ENCODE assay signal across 8 cellular contexts in the genomic region with DNA sequence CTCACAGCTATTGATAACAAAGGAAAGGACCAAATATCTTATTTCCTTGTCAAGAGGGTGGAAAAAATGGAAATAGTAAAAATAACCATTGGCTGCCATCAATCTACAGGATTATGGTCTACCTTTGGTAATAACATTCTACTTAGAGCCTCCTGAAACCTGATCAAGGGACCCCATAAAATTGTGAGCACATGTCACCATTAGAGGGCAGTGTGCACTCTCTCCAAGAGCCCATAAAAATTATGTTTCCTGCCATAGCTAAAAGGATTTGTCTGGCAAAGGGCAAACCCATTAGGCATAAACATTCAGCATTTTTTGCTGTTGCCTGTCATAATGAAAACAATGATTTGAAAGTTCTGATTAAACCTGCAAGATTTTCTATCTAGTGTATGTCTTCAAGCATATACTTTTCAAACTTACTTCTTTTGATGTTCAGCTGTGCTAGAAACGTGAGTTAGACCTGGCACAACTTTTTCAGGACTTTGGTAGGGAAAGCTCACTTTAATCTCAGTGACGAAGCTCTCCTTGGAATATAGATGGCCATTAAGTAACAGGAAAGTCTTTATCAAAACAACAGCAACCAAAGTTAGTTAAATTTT.
DNase-seq lines count a peak whose midpoint lies in the region; ATAC-seq and TF ChIP-seq lines count a peak whose summit lies in the region.

No MANE protein-coding gene starts in this region.

- H3K79me2 ChIP-seq in KMS-11 (ENCODE audit: insufficient read depth, low read depth) (no peaks in the 10 kb centered on the region), OCI-LY7 (ENCODE audit: insufficient read depth, low read depth, low read length) (no peaks in the 10 kb centered on the region)

- H3K27ac Mint-ChIP-seq in activated naive CD4-positive, alpha-beta T cell treated with anti-CD3 and anti-CD28 coated beads for 36 hours: no peak overlapping the region
- H3K27ac Mint-ChIP-seq in glutamatergic neuron (ENCODE audit: unreplicated experiment): no peak overlapping the region

- no peak overlapping the region for H2AFZ ChIP-seq in KMS-11 (ENCODE audit: low read depth)
- H2AFZ ChIP-seq in OCI-LY7 (ENCODE audit: low read length): no peak overlapping the region

- H3K27me3 ChIP-seq in GM06990 (replicated peaks; ENCODE audit: control insufficient read depth, insufficient read depth, low read length): no peaks in the 10 kb centered on the region
- no peaks in the 10 kb centered on the region for H3K27me3 ChIP-seq in KMS-11 (ENCODE audit: insufficient read depth, low read depth)

- H3K4me1 ChIP-seq in KMS-11 (ENCODE audit: low read depth, poor library complexity, severe bottlenecking): no peaks in the 10 kb centered on the region
- no peaks in the 10 kb centered on the region for H3K4me1 ChIP-seq in OCI-LY7 (ENCODE audit: insufficient read depth, low read length, poor library complexity, severe bottlenecking)

- CTCF ChIA-PET in OCI-LY7 (lab: Charles Lee; ENCODE audit: unreplicated experiment): no interaction called here
- CTCF ChIA-PET in activated naive CD4-positive, alpha-beta T cell treated with anti-CD3 and anti-CD28 coated beads for 36 hours (lab: Charles Lee): interaction anchor here (0.7 to 2.4 kb wide), 34 partner anchors 9 to 1238 kb away, joined by 3 to 20 read pairs (median 4); no protein-coding TSS in a partner anchor

- peaks cover 3% of the 10 kb centered on the region for H3K9me3 Mint-ChIP-seq in activated naive CD4-positive, alpha-beta T cell treated with anti-CD3 and anti-CD28 coated beads for 36 hours
- peaks cover 2% of the 10 kb centered on the region for H3K9me3 Mint-ChIP-seq in glutamatergic neuron (ENCODE audit: unreplicated experiment)

- H3K4me2 ChIP-seq in KMS-11 (no peak overlapping the region), OCI-LY7 (ENCODE audit: low read length) (no peak overlapping the region)

- no peaks in the 10 kb centered on the region for H3K27me3 Mint-ChIP-seq in activated naive CD4-positive, alpha-beta T cell treated with anti-CD3 and anti-CD28 coated beads for 36 hours (ENCODE audit: low read depth)
- peaks cover 2% of the 10 kb centered on the region for H3K27me3 Mint-ChIP-seq in glutamatergic neuron (ENCODE audit: unreplicated experiment)

- no peak overlapping the region for H3K9ac ChIP-seq in KMS-11

- no peak overlapping the region for H3K27ac ChIP-seq in KMS-11
- H3K27ac ChIP-seq in OCI-LY7 (ENCODE audit: low read depth, low read length, poor library complexity, severe bottlenecking): no peak overlapping the region

- TF ChIP-seq CTCF in GM06990 (IDR thresholded peaks at IDR 0.05; ENCODE audit: insufficient read depth, low read length, poor library complexity, severe bottlenecking) (peak; percentile 79), KMS-11 (conservative IDR thresholded peaks at IDR 0.05; ENCODE audit: low read depth, low read length) (peak; percentile 85), OCI-LY7 (conservative IDR thresholded peaks at IDR 0.05; ENCODE audit: low read length) (peak; percentile 92), glutamatergic neuron (IDR thresholded peaks at IDR 0.05; ENCODE audit: partially characterized antibody, unreplicated experiment) (peak; percentile 74)

- ATAC-seq in GM21390 (IDR thresholded peaks at IDR 0.05; ENCODE audit: unreplicated experiment) (no peak), HG03045 (IDR thresholded peaks at IDR 0.05; ENCODE audit: unreplicated experiment) (no peak)

- H4K20me1 ChIP-seq in KMS-11 (ENCODE audit: insufficient read depth) (no peaks in the 10 kb centered on the region), OCI-LY7 (ENCODE audit: insufficient read depth, low read length) (no peaks in the 10 kb centered on the region)

- no peak overlapping the region for H3K4me3 Mint-ChIP-seq in activated naive CD4-positive, alpha-beta T cell treated with anti-CD3 and anti-CD28 coated beads for 36 hours
- no peak overlapping the region for H3K4me3 Mint-ChIP-seq in glutamatergic neuron (ENCODE audit: unreplicated experiment)

- no peak overlapping the region for H3K4me3 ChIP-seq in GM06990 (replicated peaks; ENCODE audit: low read depth, low read length)
- no peak overlapping the region for H3K4me3 ChIP-seq in KMS-11 (IDR thresholded peaks at IDR 0.05; ENCODE audit: insufficient read depth, low read depth, low read length)
- H3K4me3 ChIP-seq in OCI-LY7 (ENCODE audit: low read depth, low read length, poor library complexity, severe bottlenecking): no peak overlapping the region

- no peaks in the 10 kb centered on the region for H3K9me2 ChIP-seq in OCI-LY7 (ENCODE audit: insufficient read depth, low read length)

- H3K4me1 Mint-ChIP-seq in activated naive CD4-positive, alpha-beta T cell treated with anti-CD3 and anti-CD28 coated beads for 36 hours (ENCODE audit: low read depth): peaks cover 28% of the 10 kb centered on the region
- peaks cover 42% of the 10 kb centered on the region for H3K4me1 Mint-ChIP-seq in glutamatergic neuron (ENCODE audit: low read depth, unreplicated experiment)

- H3K9me3 ChIP-seq in OCI-LY7 (ENCODE audit: low read length): no peaks in the 10 kb centered on the region

- intact Hi-C loops in OCI-LY7 (cut with micrococcal nuclease; ENCODE audit: unreplicated experiment): loop anchor here (2.0 to 5.0 kb wide), 2 partner anchors 65 to 905 kb away; no protein-coding TSS in a partner anchor
- intact Hi-C loops in activated naive CD4-positive, alpha-beta T cell treated with anti-CD3 and anti-CD28 coated beads for 36 hours (cut with micrococcal nuclease): loop anchor here (1.0 to 10.0 kb wide), 11 partner anchors 51 to 1630 kb away; a partner anchor contains a TSS

- POLR2A ChIA-PET in OCI-LY7 (lab: Charles Lee): interaction anchor here (0.6 to 0.8 kb wide), 2 partner anchors 17 to 1128 kb away, joined by 3 read pairs; no protein-coding TSS in a partner anchor

- DNase-seq in GM06990 (ENCODE audit: extremely low read depth, insufficient read length): no peak
- peak; percentile 69 for DNase-seq in OCI-LY7 (ENCODE audit: low spot score)
- peak; percentile 79 for DNase-seq in activated naive CD4-positive, alpha-beta T cell treated with anti-CD3 and anti-CD28 coated beads for 36 hours
- DNase-seq in glutamatergic neuron: peak; percentile 31
- peak; percentile 18 for DNase-seq in putamen (ENCODE audit: low spot score)

- BruUV-seq in OCI-LY7 (replicated peaks; lab: Mats Ljungman, UMichigan): no TSS peak

- H3K36me3 ChIP-seq in GM06990 (ENCODE audit: control insufficient read depth, insufficient read depth, low read length) (no peaks in the 10 kb centered on the region), KMS-11 (ENCODE audit: insufficient read depth) (no peaks in the 10 kb centered on the region), OCI-LY7 (ENCODE audit: insufficient read depth, low read length) (no peaks in the 10 kb centered on the region)

- H3K36me3 Mint-ChIP-seq in activated naive CD4-positive, alpha-beta T cell treated with anti-CD3 and anti-CD28 coated beads for 36 hours (ENCODE audit: low read depth): no peaks in the 10 kb centered on the region
- peaks cover 4% of the 10 kb centered on the region for H3K36me3 Mint-ChIP-seq in glutamatergic neuron (ENCODE audit: unreplicated experiment)
